ENCODE assay signal across 6 cellular contexts in the genomic region with DNA sequence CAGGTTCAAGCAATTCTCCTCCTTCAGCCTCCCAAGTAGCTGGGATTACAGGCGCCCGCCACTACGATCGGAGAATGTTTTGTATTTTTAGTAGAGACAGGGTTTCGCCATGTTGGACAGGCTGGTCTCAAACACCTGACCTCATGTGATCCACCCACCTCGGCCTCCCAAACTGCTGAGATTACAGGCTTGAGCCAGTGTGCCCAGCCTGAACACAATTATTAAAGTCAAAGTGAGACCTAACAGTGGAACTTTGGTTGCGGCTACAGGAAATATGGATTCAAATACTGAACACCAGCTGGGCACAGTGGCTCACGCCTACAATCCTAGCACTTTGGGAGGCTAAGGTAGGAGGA. TPM values are rescaled to one million over a fixed set of nuclear protein-coding genes. Genes with fewer than 3 reads are reported as not detected.
DNase-seq lines count a peak whose midpoint lies in the region; ATAC-seq and TF ChIP-seq lines count a peak whose summit lies in the region.
"Not testable (repeated sequence)": the region's sequence is repeated elsewhere in the genome, so short reads cannot be mapped to it uniquely, and the experiment has no call there.

No MANE protein-coding gene starts in this region.

- not testable (repeated sequence) for H3K9me3 ChIP-seq in SK-N-SH, neutrophil, vagina

- TF ChIP-seq CTCF in GM23338 (conservative IDR thresholded peaks at IDR 0.05; ENCODE audit: low read depth in 2 of 2); SK-N-SH (IDR thresholded peaks at IDR 0.05); neutrophil (IDR thresholded peaks at IDR 0.05); vagina (IDR thresholded peaks at IDR 0.05): not testable (repeated sequence)

- H3K27me3 Mint-ChIP-seq in GM23338 (ENCODE audit: insufficient read depth, low read depth, poor library complexity): peaks cover 26% of the 10 kb centered on the region
- not testable (repeated sequence) for H3K27me3 Mint-ChIP-seq in activated naive CD4-positive, alpha-beta T cell treated with anti-CD3 and anti-CD28 coated beads for 36 hours (ENCODE audit: low read depth)

- H3K36me3 Mint-ChIP-seq in GM23338 (ENCODE audit: low read depth): not testable (repeated sequence)
- peaks cover 13% of the 10 kb centered on the region for H3K36me3 Mint-ChIP-seq in activated naive CD4-positive, alpha-beta T cell treated with anti-CD3 and anti-CD28 coated beads for 36 hours (ENCODE audit: low read depth)

- TF ChIP-seq RAD21 in SK-N-SH (IDR thresholded peaks at IDR 0.05; ENCODE audit: low read length): not testable (repeated sequence)

- H3F3A ChIP-seq in GM23338 (replicated peaks; ENCODE audit: low read depth): not testable (repeated sequence)
- H3F3A ChIP-seq in SK-N-SH (replicated peaks; ENCODE audit: insufficient read depth): peaks cover 34% of the 10 kb centered on the region

- not testable (repeated sequence) for H3K27ac Mint-ChIP-seq in GM23338
- H3K27ac Mint-ChIP-seq in activated naive CD4-positive, alpha-beta T cell treated with anti-CD3 and anti-CD28 coated beads for 36 hours: peak overlapping the region; percentile 96

- H3K4me1 ChIP-seq in GM23338 (ENCODE audit: insufficient read depth) (peaks cover 14% of the 10 kb centered on the region), SK-N-SH (ENCODE audit: control insufficient read depth in 1 of 2, insufficient read depth in 2 of 2, low read depth in 1 of 2, low read length in 1 of 2) (peaks cover 12 to 14% of the 10 kb centered on the region in 2 experiments; a peak in 3 of 4 replicates), neutrophil (ENCODE audit: control insufficient read depth in 1 of 2, insufficient read depth in 1 of 2, low read depth in 1 of 2, low read length in 1 of 2) (peaks cover 74 to 79% of the 10 kb centered on the region in 2 experiments), vagina (peaks cover 23% of the 10 kb centered on the region)

- not testable (repeated sequence) for TF ChIP-seq EP300 in SK-N-SH (IDR thresholded peaks at IDR 0.05; ENCODE audit: borderline replicate concordance in 1 of 2, low read depth in 1 of 2, low read length in 1 of 2)

- POLR2A ChIA-PET in SK-N-SH (lab: Yijun Ruan, JAX): not testable (repeated sequence)

- not testable (repeated sequence) for H3K36me3 ChIP-seq in GM23338 (ENCODE audit: insufficient read depth); SK-N-SH (replicated peaks in 1 of 2; ENCODE audit: control insufficient read depth in 1 of 2, insufficient read depth in 2 of 2, low read length in 1 of 2); neutrophil; vagina

- not testable (repeated sequence) for ATAC-seq in GM23338

- TF ChIP-seq POLR2A in vagina (IDR thresholded peaks at IDR 0.05): not testable (repeated sequence)

- H3K4me3 ChIP-seq in GM23338: peak overlapping the region; percentile 75; the same call in 1 of the 2 replicates
- not testable (repeated sequence) for H3K4me3 ChIP-seq in SK-N-SH (ENCODE audit: low read depth in 2 of 2, low read length in 1 of 2); neutrophil (ENCODE audit: low read depth in 1 of 2, low read length in 1 of 2); vagina

- not testable (repeated sequence) for H3K9me2 ChIP-seq in GM23338 (ENCODE audit: insufficient read depth); SK-N-SH

- CTCF ChIA-PET in SK-N-SH (lab: Yijun Ruan, JAX): interaction anchor here (1.4 to 4.1 kb wide), 4 partner anchors 17 to 50 kb away, joined by 4 to 48 read pairs (median 22); a partner anchor contains a TSS
- CTCF ChIA-PET in activated naive CD4-positive, alpha-beta T cell treated with anti-CD3 and anti-CD28 coated beads for 36 hours (lab: Charles Lee): interaction anchor here (1.0 to 5.4 kb wide), 3 partner anchors 20 to 48 kb away, joined by 3 to 57 read pairs (median 13); a partner anchor contains a TSS

- peak overlapping the region; percentile 83 for H3K4me3 Mint-ChIP-seq in GM23338
- H3K4me3 Mint-ChIP-seq in activated naive CD4-positive, alpha-beta T cell treated with anti-CD3 and anti-CD28 coated beads for 36 hours: peak overlapping the region; percentile 89

- 97% methylated on average over 8 of the region's 8 CpGs for WGBS in SK-N-SH (ENCODE audit: low lambda C conversion rate)

- not testable (repeated sequence) for H3K27ac ChIP-seq in GM23338 (ENCODE audit: low read depth)
- H3K27ac ChIP-seq in SK-N-SH (ENCODE audit: low read depth in 2 of 2, low read length in 1 of 2) (peak overlapping the region; percentile 0 to 86; a peak in 3 of 4 replicates), epithelial cell of prostate (peak overlapping the region; percentile 97), neutrophil (peak overlapping the region; percentile 80), vagina (peak overlapping the region; percentile 6)

- peak overlapping the region; percentile 85; the same call in 1 of the 2 replicates for H3K9ac ChIP-seq in SK-N-SH

- not testable (repeated sequence) for DNase-seq in GM23338 (ENCODE audit: low spot score); SK-N-SH; activated naive CD4-positive, alpha-beta T cell treated with anti-CD3 and anti-CD28 coated beads for 36 hours; epithelial cell of prostate (ENCODE audit: low read depth, low spot score); vagina (ENCODE audit: extremely low spot score in 2 of 2)

- H2AFZ ChIP-seq in GM23338; SK-N-SH (ENCODE audit: low read depth): not testable (repeated sequence)

- peaks cover 32% of the 10 kb centered on the region for H3K4me1 Mint-ChIP-seq in GM23338
- H3K4me1 Mint-ChIP-seq in activated naive CD4-positive, alpha-beta T cell treated with anti-CD3 and anti-CD28 coated beads for 36 hours (ENCODE audit: low read depth): peaks cover 31% of the 10 kb centered on the region

- intact Hi-C loops in activated naive CD4-positive, alpha-beta T cell treated with anti-CD3 and anti-CD28 coated beads for 36 hours (cut with micrococcal nuclease): not testable (repeated sequence)
- intact Hi-C loops in vagina (cut with DNase I): loop anchor here (5.0 kb wide), 1 partner anchor 48 kb away; no protein-coding TSS in a partner anchor

- H3K4me2 ChIP-seq in GM23338: peak overlapping the region; percentile 80
- H3K4me2 ChIP-seq in SK-N-SH: peak overlapping the region; percentile 91

- H3K79me2 ChIP-seq in GM23338 (replicated peaks; ENCODE audit: insufficient read depth) (peaks cover 11% of the 10 kb centered on the region), SK-N-SH (ENCODE audit: insufficient read depth) (peaks cover 28% of the 10 kb centered on the region)

- H3K27me3 ChIP-seq in GM23338 (ENCODE audit: insufficient read depth); SK-N-SH (ENCODE audit: insufficient read depth); neutrophil; vagina: not testable (repeated sequence)

- not testable (repeated sequence) for H4K20me1 ChIP-seq in GM23338 (replicated peaks; ENCODE audit: insufficient read depth); SK-N-SH (ENCODE audit: insufficient read depth)

- not testable (repeated sequence) for H3K9me3 Mint-ChIP-seq in GM23338; activated naive CD4-positive, alpha-beta T cell treated with anti-CD3 and anti-CD28 coated beads for 36 hours

RNA-seq across cellular contexts. Expression of a gene that starts 16.9 kb away (rescaled TPM):
- 66.7 and 77.7 TPM in 2 replicates for total RNA-seq in GM23338 (2014; rRNA removed; shearing (Covaris generic))
- polyA plus RNA-seq in GM23338 (2016; fragmentation: Nextera tagmentation; extraction: Ambion mirVana) (106 and 109 TPM in 2 replicates), SK-N-SH (2012; rRNA removed) (79.1 TPM in 2 replicates)
- 38.5 and 57.4 TPM in 2 replicates for polyA plus RNA-seq in SK-N-SH (2012; cell fraction: cytosol; rRNA removed)
- 75.0 and 79.6 TPM in 2 replicates for polyA plus RNA-seq in SK-N-SH (2012; cell fraction: nucleus; rRNA removed)
- 10 to 100 TPM; 46.8 to 47.4 TPM for total RNA-seq in activated naive CD4-positive, alpha-beta T cell treated with anti-CD3 and anti-CD28 coated beads for 36 hours
- total RNA-seq in vagina: 29.5 TPM

RNA-seq across cellular contexts. Expression of a gene that starts 17.7 kb away (rescaled TPM):
- total RNA-seq in GM23338 (2014; rRNA removed; shearing (Covaris generic)): 1.2 and 6.3 TPM in 2 replicates
- 4.3 and 5.0 TPM in 2 replicates for polyA plus RNA-seq in GM23338 (2016; fragmentation: Nextera tagmentation; extraction: Ambion mirVana)
- polyA plus RNA-seq in SK-N-SH (2012; rRNA removed): 124 and 162 TPM in 2 replicates
- 61.2 and 79.2 TPM in 2 replicates for polyA plus RNA-seq in SK-N-SH (2012; cell fraction: cytosol; rRNA removed)
- 430 and 590 TPM in 2 replicates for polyA plus RNA-seq in SK-N-SH (2012; cell fraction: nucleus; rRNA removed)
- 10 to 100 TPM; 15.4 to 15.7 TPM for total RNA-seq in activated naive CD4-positive, alpha-beta T cell treated with anti-CD3 and anti-CD28 coated beads for 36 hours
- total RNA-seq in vagina: 27.3 TPM

RNA-seq across cellular contexts. Expression of a gene that starts 29.9 kb away (rescaled TPM):
- total RNA-seq in GM23338 (2014; rRNA removed; shearing (Covaris generic)): 34.7 and 46.3 TPM in 2 replicates
- 18.6 and 19.5 TPM in 2 replicates for polyA plus RNA-seq in GM23338 (2016; fragmentation: Nextera tagmentation; extraction: Ambion mirVana)
- 20.0 and 30.6 TPM in 2 replicates for polyA plus RNA-seq in SK-N-SH (2012; rRNA removed)
- polyA plus RNA-seq in SK-N-SH (2012; cell fraction: cytosol; rRNA removed): 17.9 and 26.4 TPM in 2 replicates
- polyA plus RNA-seq in SK-N-SH (2012; cell fraction: nucleus; rRNA removed): 42.8 and 45.5 TPM in 2 replicates
- 10 to 100 TPM; 32.1 to 32.8 TPM for total RNA-seq in activated naive CD4-positive, alpha-beta T cell treated with anti-CD3 and anti-CD28 coated beads for 36 hours
- total RNA-seq in vagina: 21.1 TPM

RNA-seq across cellular contexts. Expression of a gene that starts 36.8 kb away (rescaled TPM):
- 47.2 and 52.5 TPM in 2 replicates for total RNA-seq in GM23338 (2014; rRNA removed; shearing (Covaris generic))
- 38.3 and 50.5 TPM in 2 replicates for polyA plus RNA-seq in GM23338 (2016; fragmentation: Nextera tagmentation; extraction: Ambion mirVana)
- 193 and 225 TPM in 2 replicates for polyA plus RNA-seq in SK-N-SH (2012; rRNA removed)
- polyA plus RNA-seq in SK-N-SH (2012; cell fraction: cytosol; rRNA removed): 115 and 149 TPM in 2 replicates
- 125 and 162 TPM in 2 replicates for polyA plus RNA-seq in SK-N-SH (2012; cell fraction: nucleus; rRNA removed)
- total RNA-seq in activated naive CD4-positive, alpha-beta T cell treated with anti-CD3 and anti-CD28 coated beads for 36 hours: 10 to 100 TPM; 80.3 to 82.9 TPM
- 44.7 TPM for total RNA-seq in vagina

RNA-seq across cellular contexts. Expression of a gene that starts 47.9 kb away (rescaled TPM):
- 40.4 and 54.6 TPM in 2 replicates for total RNA-seq in GM23338 (2014; rRNA removed; shearing (Covaris generic))
- polyA plus RNA-seq in GM23338 (2016; fragmentation: Nextera tagmentation; extraction: Ambion mirVana) (23.9 and 27.2 TPM in 2 replicates), SK-N-SH (2012; rRNA removed) (76.7 and 81.8 TPM in 2 replicates)
- polyA plus RNA-seq in SK-N-SH (2012; cell fraction: cytosol; rRNA removed): 25.3 and 28.9 TPM in 2 replicates
- 484 and 490 TPM in 2 replicates for polyA plus RNA-seq in SK-N-SH (2012; cell fraction: nucleus; rRNA removed)
- 10 to 100 TPM; 52.6 to 54.5 TPM for total RNA-seq in activated naive CD4-positive, alpha-beta T cell treated with anti-CD3 and anti-CD28 coated beads for 36 hours
- 48.1 TPM for total RNA-seq in vagina
